In genomic region chr16:81480856-81481821, GRCh38 we compare ENCODE assay signal across 8 cellular contexts. TPM values are rescaled to one million over a fixed set of nuclear protein-coding genes. Genes with fewer than 3 reads are reported as not detected.
DNase-seq lines count a peak whose midpoint lies in the region; ATAC-seq and TF ChIP-seq lines count a peak whose summit lies in the region.

No MANE protein-coding gene starts in this region.

- H3K4me3 ChIP-seq in choroid plexus epithelial cell (ENCODE audit: low read depth, low read length) (no peak overlapping the region), vagina (no peak overlapping the region)

- intact Hi-C loops in vagina (cut with DNase I) = no loop called here

- peaks cover 44% of the 10 kb centered on the region for H3K4me1 Mint-ChIP-seq in nephron

- no peaks in the 10 kb centered on the region for H3K9me3 ChIP-seq in vagina

- no peak overlapping the region for H3K27ac ChIP-seq in vagina

- TF ChIP-seq POLR2A in vagina (IDR thresholded peaks at IDR 0.05) = no peak

- H3K36me3 Mint-ChIP-seq in nephron (ENCODE audit: low read depth) = peaks cover 8% of the 10 kb centered on the region

- TF ChIP-seq CTCF in choroid plexus epithelial cell (conservative IDR thresholded peaks at IDR 0.05; ENCODE audit: low read depth, low read length) = no peak
- TF ChIP-seq CTCF in nephron (IDR thresholded peaks at IDR 0.05; ENCODE audit: unreplicated experiment in 3 of 3) = no peak
- no peak for TF ChIP-seq CTCF in vagina (IDR thresholded peaks at IDR 0.05)

- H3K27ac Mint-ChIP-seq in nephron = peak overlapping the region in 2 of 3 experiments; percentile 43 to 44

- no peaks in the 10 kb centered on the region for H3K9me3 Mint-ChIP-seq in nephron

- no peaks in the 10 kb centered on the region for H3K36me3 ChIP-seq in vagina

- ATAC-seq in GM18502 (IDR thresholded peaks at IDR 0.05; ENCODE audit: poor library complexity, unreplicated experiment) (peak; percentile 94), HG02642 (IDR thresholded peaks at IDR 0.05; ENCODE audit: poor library complexity, unreplicated experiment) (peak; percentile 87)

- H3K4me3 Mint-ChIP-seq in nephron = no peak overlapping the region

- no peaks in the 10 kb centered on the region for H3K27me3 Mint-ChIP-seq in nephron (ENCODE audit: low read depth)

- H3K27me3 ChIP-seq in vagina = no peaks in the 10 kb centered on the region

- H3K4me1 ChIP-seq in vagina = peaks cover 66% of the 10 kb centered on the region

- DNase-seq in A172 (ENCODE audit: low spot score) (peak; percentile 83), NAMALWA (ENCODE audit: low spot score) (peak; percentile 91), choroid plexus epithelial cell (ENCODE audit: low read depth) (peak; percentile 42), NCI-H1694 (lab: John Stamatoyannopoulos, UW) (no peak), vagina (ENCODE audit: extremely low spot score in 2 of 2) (no peak)

RNA-seq across cellular contexts. Expression of gene CMIP, which starts 36.5 kb away (rescaled TPM):
- 5.9 and 8.0 TPM in 2 replicates for total RNA-seq in A172 (2014; rRNA removed; shearing (Covaris generic))
- 66.3 TPM for total RNA-seq in vagina

Comparison
In these comparisons a context has a peak if more than half of its experiments do, and no peak if none do; other contexts are left out.
1. DNase-seq: peak in A172 (single experiment), NAMALWA (single experiment) and choroid plexus epithelial cell (single experiment); none in NCI-H1694 (single experiment) and vagina (0 of 2).